Comparison of ENCODE assay signal across 8 cellular contexts in the genomic region with DNA sequence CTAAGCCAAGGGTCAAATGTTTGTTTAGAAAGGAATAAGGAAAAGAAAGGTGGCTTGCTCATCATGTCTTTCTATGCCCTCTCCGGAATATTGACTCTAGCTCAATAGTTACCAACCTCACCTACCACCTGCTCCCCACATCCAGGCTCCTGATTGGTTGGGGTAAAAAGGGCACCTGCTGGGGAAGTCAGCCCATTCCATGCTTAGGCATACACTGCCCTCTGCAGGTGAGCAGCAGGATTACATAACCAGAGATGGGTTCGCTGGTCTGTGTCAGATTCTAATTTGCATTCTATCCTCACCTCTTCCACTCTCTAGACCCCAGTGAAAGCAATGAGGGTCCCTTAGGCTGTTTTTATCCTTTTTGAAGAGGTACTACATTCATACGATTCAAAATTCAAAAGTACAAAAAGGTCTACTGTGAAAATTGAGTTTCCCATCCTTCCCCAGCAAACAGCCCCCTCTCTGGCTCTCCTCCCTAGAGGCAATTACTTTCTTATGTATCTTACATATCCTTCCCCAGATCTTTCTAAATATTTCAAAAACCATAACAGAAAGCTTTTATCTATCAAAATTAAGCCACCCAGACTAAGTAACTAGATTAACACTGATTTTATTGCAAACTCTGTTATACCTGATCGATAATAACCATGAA.
DNase-seq lines count a peak whose midpoint lies in the region; ATAC-seq and TF ChIP-seq lines count a peak whose summit lies in the region.

No MANE protein-coding gene starts in this region.

- H3K9me3 ChIP-seq in mucosa of descending colon, result no peaks in the 10 kb centered on the region

- no peak overlapping the region for H3K27ac Mint-ChIP-seq in stimulated activated naive B cell treated with anti-CD40 and anti-IgM and Interleukin-4, amounts not matched to agents 10 μg/mL and 1 μg/mL and 100 μg/mL, for 72 hours

- H3K36me3 Mint-ChIP-seq in stimulated activated naive B cell treated with anti-CD40 and anti-IgM and Interleukin-4, amounts not matched to agents 10 μg/mL and 1 μg/mL and 100 μg/mL, for 72 hours, result no peaks in the 10 kb centered on the region

- no peak overlapping the region for H3K4me3 Mint-ChIP-seq in stimulated activated naive B cell treated with anti-CD40 and anti-IgM and Interleukin-4, amounts not matched to agents 10 μg/mL and 1 μg/mL and 100 μg/mL, for 72 hours

- CTCF ChIA-PET in BJ (lab: Yijun Ruan, JAX), result interaction anchor here (0.6 to 8.5 kb wide), 19 partner anchors 8 to 773 kb away, joined by 3 to 87 read pairs (median 4); no protein-coding TSS in a partner anchor

- no peaks in the 10 kb centered on the region for H3K36me3 ChIP-seq in BJ (ENCODE audit: control insufficient read depth, insufficient read depth, low read length)
- no peaks in the 10 kb centered on the region for H3K36me3 ChIP-seq in mucosa of descending colon (ENCODE audit: low read depth)

- H3K4me3 ChIP-seq in BJ (ENCODE audit: low read depth, low read length), result no peak overlapping the region
- H3K4me3 ChIP-seq in mucosa of descending colon, result no peak overlapping the region

- H3K27me3 ChIP-seq in BJ (ENCODE audit: control insufficient read depth, insufficient read depth, low read length), result peaks cover 13% of the 10 kb centered on the region

- ATAC-seq in HG02885 (IDR thresholded peaks at IDR 0.05; ENCODE audit: poor library complexity, unreplicated experiment) (peak; percentile 47), mucosa of descending colon (peak; percentile 99), HG03045 (IDR thresholded peaks at IDR 0.05; ENCODE audit: unreplicated experiment) (no peak)
- peak; percentile 87 to 89 for ATAC-seq in stimulated activated naive B cell treated with anti-CD40 and anti-IgM and Interleukin-4, amounts not matched to agents 10 μg/mL and 1 μg/mL and 100 μg/mL, for 72 hours (replicated peaks)

- H3K4me1 ChIP-seq in mucosa of descending colon (ENCODE audit: low read depth), result no peaks in the 10 kb centered on the region

- intact Hi-C loops in mucosa of descending colon (cut with DNase I, micrococcal nuclease), result no loop called here

- no peaks in the 10 kb centered on the region for H3K4me1 Mint-ChIP-seq in stimulated activated naive B cell treated with anti-CD40 and anti-IgM and Interleukin-4, amounts not matched to agents 10 μg/mL and 1 μg/mL and 100 μg/mL, for 72 hours

- H3K9me3 Mint-ChIP-seq in stimulated activated naive B cell treated with anti-CD40 and anti-IgM and Interleukin-4, amounts not matched to agents 10 μg/mL and 1 μg/mL and 100 μg/mL, for 72 hours, result no peaks in the 10 kb centered on the region

- DNase-seq in BJ (ENCODE audit: low read depth), result no peak
- peak; percentile 98 for DNase-seq in NCI-H69 (lab: John Stamatoyannopoulos, UW)
- DNase-seq in activated CD8-positive, alpha-beta memory T cell treated with anti-CD3 and anti-CD28 coated beads for 4 hours (ENCODE audit: low read depth in 2 of 2), result peak; percentile 5 to 23
- DNase-seq in epidermal melanocyte (ENCODE audit: insufficient read length, low spot score), result peak; percentile 68
- DNase-seq in mucosa of descending colon, result peak in 2 of 3 donors; percentile 44 to 77
- DNase-seq in stimulated activated naive B cell treated with anti-CD40 and anti-IgM and Interleukin-4, amounts not matched to agents 10 μg/mL and 1 μg/mL and 100 μg/mL, for 72 hours, result peak; percentile 43

- TF ChIP-seq CTCF in BJ (IDR thresholded peaks at IDR 0.05; ENCODE audit: insufficient read depth, low read depth, low read length) (peak; percentile 89), mucosa of descending colon (IDR thresholded peaks at IDR 0.05) (peak; percentile 58)

- peaks cover 27 to 47% of the 10 kb centered on the region in 2 donors for H3K27me3 Mint-ChIP-seq in stimulated activated naive B cell treated with anti-CD40 and anti-IgM and Interleukin-4, amounts not matched to agents 10 μg/mL and 1 μg/mL and 100 μg/mL, for 72 hours

- POLR2A ChIA-PET in BJ (lab: Charles Lee), result no interaction called here
